ENCODE assay signal across 8 cellular contexts in genomic region chr2:61538920-61539559, GRCh38. TPM values are rescaled to one million over a fixed set of nuclear protein-coding genes. Genes with fewer than 3 reads are reported as not detected.
DNase-seq lines count a peak whose midpoint lies in the region.

No MANE protein-coding gene starts in this region.

- peaks cover 12 to 16% (median 16%) of the 10 kb centered on the region in 3 donors for H3K27me3 Mint-ChIP-seq in immature natural killer cell (ENCODE audit: low read depth in 3 of 3)

- no peaks in the 10 kb centered on the region for H3K36me3 Mint-ChIP-seq in immature natural killer cell

- H3K27ac ChIP-seq in adipose tissue (ENCODE audit: low read depth, low read length), result peak overlapping the region; percentile 78

- 1 to 5% (median 4%) methylated on average over 19 of the region's 19 CpGs for WGBS in adipose tissue, 3 donors

- DNase-seq in GM04503 (ENCODE audit: low read depth) (peak; percentile 24), Kasumi-1 (lab: John Stamatoyannopoulos, UW) (peak; percentile 45 to 59), SHP77 (lab: John Stamatoyannopoulos, UW) (peak; percentile 28 to 54), immature natural killer cell (peak in 1 of 3 donors; percentile 2), SKM-1 (lab: John Stamatoyannopoulos, UW; ENCODE audit: unreplicated experiment) (no peak), islet precursor cell (no peak)
- DNase-seq in stimulated activated CD4-positive, alpha-beta T cell treated with anti-CD3 and anti-CD28 coated beads, Interleukin-15, amount 100 ng/mL, for 1 hour (ENCODE audit: low read depth in 1 of 2, low spot score in 1 of 2), result peak; percentile 15 to 27

- peak overlapping the region; percentile 95 to 100 (median 99) for H3K4me3 Mint-ChIP-seq in immature natural killer cell

- peaks cover 33 to 36% of the 10 kb centered on the region in 2 donors for H3K4me1 Mint-ChIP-seq in immature natural killer cell

- H3K9me3 Mint-ChIP-seq in immature natural killer cell, result no peaks in the 10 kb centered on the region

- peak overlapping the region; percentile 95 to 100 (median 100) for H3K27ac Mint-ChIP-seq in immature natural killer cell

RNA-seq across cellular contexts. Expression of gene XPO1, which starts 0.9 kb away (rescaled TPM):
- 10 to 100 TPM; 28.1 to 53.4 (median 31.7) TPM for polyA plus RNA-seq in adipose tissue
- 10 to 100 TPM; 19.7 to 44.4 (median 19.9) TPM for polyA plus RNA-seq in immature natural killer cell

Comparison
In these comparisons a context has a peak if more than half of its experiments do, and no peak if none do; other contexts are left out.
1. DNase-seq: peak in GM04503 (single experiment), Kasumi-1 (2 of 2), SHP77 (2 of 2) and stimulated activated CD4-positive, alpha-beta T cell treated with anti-CD3 and anti-CD28 coated beads, Interleukin-15, amount 100 ng/mL, for 1 hour (2 of 2); none in SKM-1 (single experiment) and islet precursor cell (single experiment).